Comparison of ENCODE assay signal across 8 cellular contexts in the genomic region with DNA sequence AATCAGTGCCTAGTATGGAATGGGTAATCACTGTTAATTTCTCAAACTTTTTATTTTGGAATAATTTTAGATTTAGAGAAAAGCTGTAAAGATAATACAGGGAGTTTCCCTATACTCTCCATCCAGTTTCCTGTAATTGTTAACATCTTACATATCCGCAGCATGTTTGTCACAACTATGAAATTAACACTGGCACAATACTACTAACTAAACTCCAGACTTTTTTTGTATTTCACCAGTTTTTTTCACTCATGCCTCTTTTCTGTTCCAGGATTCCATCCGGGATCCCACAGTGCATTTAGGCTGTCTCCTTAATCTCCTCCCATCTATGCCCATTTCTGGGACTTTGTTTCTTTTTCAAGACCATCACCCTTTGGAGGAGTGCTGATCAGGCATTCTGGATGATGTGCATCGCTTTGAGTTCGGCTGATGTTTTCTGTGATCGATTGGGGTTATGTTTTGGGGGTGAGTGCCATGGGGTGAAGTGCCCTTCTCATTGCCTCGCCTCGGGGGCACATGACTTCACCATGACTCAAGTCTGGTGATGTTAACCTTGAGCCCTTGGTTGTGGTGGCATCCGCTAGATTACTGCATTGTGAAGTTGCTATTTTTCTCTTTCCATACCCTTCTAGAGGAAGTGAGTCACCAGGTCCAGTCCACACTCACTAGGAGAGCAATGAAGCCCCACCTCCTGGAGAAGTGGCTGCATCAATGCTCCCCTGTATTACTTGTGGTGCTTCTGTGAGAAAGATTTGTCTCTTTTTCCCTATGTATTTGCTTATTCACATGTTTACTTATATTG. TPM values are rescaled to one million over a fixed set of nuclear protein-coding genes. Genes with fewer than 3 reads are reported as not detected.
DNase-seq lines count a peak whose midpoint lies in the region; ATAC-seq, FAIRE-seq and TF ChIP-seq lines count a peak whose summit lies in the region.

No MANE protein-coding gene starts in this region.

- no peaks in the 10 kb centered on the region for H3K9me3 Mint-ChIP-seq in activated T-helper 17 cell treated with anti-CD3 and anti-CD28 coated beads, Interleukin-2, amount 50 U/mL, for 72 hours

- no peak overlapping the region; the same call in 1 of the 2 replicates for H3K4me2 ChIP-seq in HepG2 (ENCODE audit: low read depth, low read length)

- no peaks in the 10 kb centered on the region for H3K9me3 ChIP-seq in HepG2 (ENCODE audit: low read length)
- H3K9me3 ChIP-seq in esophagus squamous epithelium: no peaks in the 10 kb centered on the region

- H3K27ac ChIP-seq in HepG2 (ENCODE audit: extremely low read length, insufficient read depth, low read length) (no peak overlapping the region), esophagus squamous epithelium (no peak overlapping the region)

- H3K4me1 Mint-ChIP-seq in activated T-helper 17 cell treated with anti-CD3 and anti-CD28 coated beads, Interleukin-2, amount 50 U/mL, for 72 hours: peaks cover 5% of the 10 kb centered on the region

- in situ Hi-C loops in HepG2 (cut with HindIII; ENCODE audit: extremely low pct_ligation_motif_present, low pct_unique_long_range_greater_than_20kb): no loop called here

- FAIRE-seq in HepG2 (lab: Jason Lieb, UNC): no peak

- TF ChIP-seq POLR2A in HepG2 (IDR thresholded peaks at IDR 0.05; ENCODE audit: insufficient read depth in 1 of 2, low read depth in 2 of 2, low read length in 2 of 2): no peak
- TF ChIP-seq POLR2A in esophagus squamous epithelium (IDR thresholded peaks at IDR 0.05): no peak

- intact Hi-C loops in HepG2 (cut with micrococcal nuclease; ENCODE audit: unreplicated experiment): no loop called here
- intact Hi-C loops in esophagus squamous epithelium (cut with DNase I): no loop called here

- TF ChIP-seq RAD21 in HepG2 (CRISPR knock-in tag; IDR thresholded peaks at IDR 0.05): no peak

- POLR2A ChIA-PET in HepG2 (lab: Yijun Ruan, JAX): interaction anchor here (0.6 to 1.5 kb wide), 2 partner anchors 11 to 245 kb away, joined by 3 to 4 read pairs; no protein-coding TSS in a partner anchor

- peaks cover 3% of the 10 kb centered on the region for H3K27me3 Mint-ChIP-seq in activated T-helper 17 cell treated with anti-CD3 and anti-CD28 coated beads, Interleukin-2, amount 50 U/mL, for 72 hours

- H3K4me1 ChIP-seq in HepG2 (ENCODE audit: insufficient read depth, low read length) (peaks cover 40% of the 10 kb centered on the region), esophagus squamous epithelium (peaks cover 0 to 6% (median 0%) of the 10 kb centered on the region in 3 donors)

- H3K27me3 ChIP-seq in HepG2 (ENCODE audit: control insufficient read depth in 1 of 2, insufficient read depth in 2 of 2, low read length in 2 of 2) (peaks cover 0 to 17% of the 10 kb centered on the region in 2 experiments; a peak in 2 of 5 replicates), esophagus squamous epithelium (peaks cover 0 to under 1% (median 0%) of the 10 kb centered on the region in 4 donors)

- no peaks in the 10 kb centered on the region for H3K36me3 Mint-ChIP-seq in activated T-helper 17 cell treated with anti-CD3 and anti-CD28 coated beads, Interleukin-2, amount 50 U/mL, for 72 hours (ENCODE audit: low read depth)

- DNase-seq in AG09309 (ENCODE audit: low read depth) (peak; percentile 41), M059J (ENCODE audit: low read depth) (peak; percentile 99), HepG2 (ENCODE audit: low spot score) (peak; percentile 78), medulla oblongata (ENCODE audit: extremely low spot score) (no peak), inferior parietal cortex (ENCODE audit: extremely low spot score) (no peak), esophagus squamous epithelium (lab: John Stamatoyannopoulos, UW) (no peak), NCI-H1930 (lab: John Stamatoyannopoulos, UW) (no peak)

- 20% methylated on average over 8 of the region's 8 CpGs for WGBS in HepG2 (ENCODE audit: low lambda C conversion rate)
- 52 to 63% methylated on average over 8 of the region's 8 CpGs for WGBS in esophagus squamous epithelium, 2 donors

- H3K36me3 ChIP-seq in HepG2 (replicated peaks in 1 of 2; ENCODE audit: control insufficient read depth in 1 of 2, insufficient read depth in 2 of 2, low read length in 2 of 2) (no peaks in the 10 kb centered on the region), esophagus squamous epithelium (no peaks in the 10 kb centered on the region)

- H2AFZ ChIP-seq in HepG2 (ENCODE audit: low read length): no peak overlapping the region

- no peak overlapping the region for H3K4me3 Mint-ChIP-seq in activated T-helper 17 cell treated with anti-CD3 and anti-CD28 coated beads, Interleukin-2, amount 50 U/mL, for 72 hours

- TF ChIP-seq EP300 in HepG2 (IDR thresholded peaks at IDR 0.05; ENCODE audit: low read depth in 2 of 2, low read length in 2 of 2): no peak
- TF ChIP-seq EP300 in HepG2 (CRISPR knock-in tag; IDR thresholded peaks at IDR 0.05; ENCODE audit: borderline replicate concordance): peak; percentile 28; the same call in 1 of the 2 replicates

- no peaks in the 10 kb centered on the region for H4K20me1 ChIP-seq in HepG2 (ENCODE audit: insufficient read depth, low read length)

- BruUV-seq in HepG2 (replicated peaks; lab: Mats Ljungman, UMichigan): no TSS peak

- H3K27ac Mint-ChIP-seq in activated T-helper 17 cell treated with anti-CD3 and anti-CD28 coated beads, Interleukin-2, amount 50 U/mL, for 72 hours: no peak overlapping the region

- H3K4me3 ChIP-seq in AG09309 (ENCODE audit: control insufficient read depth, low read depth, low read length) (no peak overlapping the region), HepG2 (replicated peaks in 1 of 3; ENCODE audit: insufficient read depth in 1 of 3, low read depth in 2 of 3, low read length in 3 of 3) (no peak overlapping the region), esophagus squamous epithelium (no peak overlapping the region)

- TF ChIP-seq CTCF in AG09309 (IDR thresholded peaks at IDR 0.05; ENCODE audit: control insufficient read depth, insufficient read depth, low read depth, low read length, missing control alignments): no peak
- TF ChIP-seq CTCF in HepG2 (CRISPR knock-in tag; IDR thresholded peaks at IDR 0.05): no peak
- no peak for TF ChIP-seq CTCF in esophagus squamous epithelium (IDR thresholded peaks at IDR 0.05)

- no peaks in the 10 kb centered on the region for H3K79me2 ChIP-seq in HepG2 (ENCODE audit: insufficient read depth, low read length)

- CTCF ChIA-PET in HepG2 (lab: Yijun Ruan, JAX; ENCODE audit: low intra/inter-chr PET ratio, low total read pairs): no interaction called here

- peak; percentile 97 for ATAC-seq in activated T-helper 17 cell treated with anti-CD3 and anti-CD28 coated beads, Interleukin-2, amount 50 U/mL, for 72 hours (replicated peaks)
- peak; percentile 88 for ATAC-seq in HepG2

- no peak overlapping the region for H3K9ac ChIP-seq in HepG2 (ENCODE audit: insufficient read depth, low read depth, low read length)

TF ChIP-seq in HepG2, 621 proteins besides CTCF, POLR2A, EP300 and RAD21 (continues in another document):
- TF ChIP-seq FOSL1 (CRISPR knock-in tag; IDR thresholded peaks at IDR 0.05; ENCODE audit: borderline replicate concordance) (peak; percentile 45; the same call in 1 of the 2 replicates), SOX5 (CRISPR knock-in tag; IDR thresholded peaks at IDR 0.05; ENCODE audit: borderline replicate concordance) (peak; percentile 9; the same call in 1 of the 2 replicates), SALL1 (CRISPR knock-in tag; IDR thresholded peaks at IDR 0.05) (0 out of 2 replicates have a peak, but pooled peaks have one; percentile 9), ZNF329 (CRISPR knock-in tag; IDR thresholded peaks at IDR 0.05; ENCODE audit: low read depth) (no peak), RCOR2 (CRISPR knock-in tag; IDR thresholded peaks at IDR 0.05) (no peak; the same call in 1 of the 2 replicates), ZNF207 (IDR thresholded peaks at IDR 0.05; ENCODE audit: borderline replicate concordance) (no peak), ZNF570 (CRISPR knock-in tag; IDR thresholded peaks at IDR 0.05; ENCODE audit: borderline replicate concordance) (no peak), U2AF1 (optimal IDR thresholded peaks at IDR 0.05; ENCODE audit: low read depth, low read length) (no peak), ZFP62 (CRISPR knock-in tag; IDR thresholded peaks at IDR 0.05) (no peak), ZNF746 (CRISPR knock-in tag; IDR thresholded peaks at IDR 0.05) (no peak), EEA1 (CRISPR knock-in tag; IDR thresholded peaks at IDR 0.05; ENCODE audit: borderline replicate concordance) (no peak), KDM4B (CRISPR knock-in tag; IDR thresholded peaks at IDR 0.05) (no peak), KLF6 (CRISPR knock-in tag; IDR thresholded peaks at IDR 0.05) (no peak), GZF1 (CRISPR knock-in tag; IDR thresholded peaks at IDR 0.05) (no peak), POLR2AphosphoS2 (IDR thresholded peaks at IDR 0.05; ENCODE audit: low read depth, low read length) (no peak)

RNA-seq across cellular contexts. Expression of gene GRB10, which starts 43.9 kb away (rescaled TPM):
- total RNA-seq in M059J (2014; rRNA removed; shearing (Covaris generic)): 0.10 and 0.20 TPM in 2 replicates
- total RNA-seq in activated T-helper 17 cell treated with anti-CD3 and anti-CD28 coated beads, Interleukin-2, amount 50 U/mL, for 72 hours: 1 to 10 TPM; 1.1 to 1.7 TPM
- total RNA-seq in HepG2 (2016; rRNA removed; fragmentation: Illumina TruSeq; extraction: Trizol) (6.8 and 8.3 TPM in 2 replicates), esophagus squamous epithelium (10 to 100 TPM in 2 of 4 donors, 1 to 10 TPM in 2; 3.5 to 35.1 (median 9.2) TPM)
- total RNA-seq in HepG2 (2016; cell fraction: cytosol; rRNA removed; fragmentation: Illumina TruSeq; extraction: Trizol; ENCODE audit: low read depth): 5.3 and 6.7 TPM in 2 replicates
- total RNA-seq in HepG2 (2016; cell fraction: insoluble cytoplasmic fraction; rRNA removed; fragmentation: Illumina TruSeq; extraction: Trizol): 6.0 and 6.8 TPM in 2 replicates
- 5.8 and 7.2 TPM in 2 replicates for total RNA-seq in HepG2 (2016; cell fraction: membrane; rRNA removed; fragmentation: Illumina TruSeq; extraction: Trizol)
- total RNA-seq in HepG2 (2016; cell fraction: nucleus; rRNA removed; fragmentation: Illumina TruSeq; extraction: Trizol): 9.6 and 9.8 TPM in 2 replicates
- 4.0 and 5.6 TPM in 2 replicates for polyA plus RNA-seq in HepG2 (2011; rRNA removed)
- polyA plus RNA-seq in HepG2 (2011; cell fraction: cytosol; rRNA removed): 3.2 and 4.2 TPM in 2 replicates
- polyA plus RNA-seq in HepG2 (2011; cell fraction: nucleus; rRNA removed): 10.8 and 14.7 TPM in 2 replicates
- 5.0 and 10.6 TPM in 2 replicates for polyA plus RNA-seq in HepG2 (2012)
- polyA plus RNA-seq in HepG2 (2016; cell fraction: cytosol; fragmentation: Illumina TruSeq; extraction: Trizol; ENCODE audit: low read depth): 2.0 and 2.5 TPM in 2 replicates
- polyA plus RNA-seq in HepG2 (2016; cell fraction: insoluble cytoplasmic fraction; fragmentation: Illumina TruSeq; extraction: Trizol; ENCODE audit: low read depth): 5.9 and 7.3 TPM in 2 replicates
- 3.6 and 4.4 TPM in 2 replicates for polyA plus RNA-seq in HepG2 (2016; cell fraction: membrane; fragmentation: Illumina TruSeq; extraction: Trizol; ENCODE audit: low read depth)
- 13.4 and 14.4 TPM in 2 replicates for polyA plus RNA-seq in HepG2 (2016; cell fraction: nucleus; fragmentation: Illumina TruSeq; extraction: Trizol; ENCODE audit: insufficient read depth, low read depth)
- polyA minus RNA-seq in HepG2 (2011; rRNA and poly(A)+ RNA removed; ENCODE audit: low replicate concordance): 14.7 and 40.4 TPM in 2 replicates
- polyA minus RNA-seq in HepG2 (2011; cell fraction: cytosol; rRNA and poly(A)+ RNA removed): 7.3 and 9.2 TPM in 2 replicates
- polyA minus RNA-seq in HepG2 (2011; cell fraction: nucleus; rRNA and poly(A)+ RNA removed): 26.9 and 31.1 TPM in 2 replicates

Comparison
In these comparisons a context has a peak if more than half of its experiments do, and no peak if none do; other contexts are left out.
1. DNase-seq: peak in AG09309 (single experiment), M059J (single experiment) and HepG2 (single experiment); none in medulla oblongata (single experiment), inferior parietal cortex (single experiment), esophagus squamous epithelium (single experiment) and NCI-H1930 (0 of 2).